In the genomic region with DNA sequence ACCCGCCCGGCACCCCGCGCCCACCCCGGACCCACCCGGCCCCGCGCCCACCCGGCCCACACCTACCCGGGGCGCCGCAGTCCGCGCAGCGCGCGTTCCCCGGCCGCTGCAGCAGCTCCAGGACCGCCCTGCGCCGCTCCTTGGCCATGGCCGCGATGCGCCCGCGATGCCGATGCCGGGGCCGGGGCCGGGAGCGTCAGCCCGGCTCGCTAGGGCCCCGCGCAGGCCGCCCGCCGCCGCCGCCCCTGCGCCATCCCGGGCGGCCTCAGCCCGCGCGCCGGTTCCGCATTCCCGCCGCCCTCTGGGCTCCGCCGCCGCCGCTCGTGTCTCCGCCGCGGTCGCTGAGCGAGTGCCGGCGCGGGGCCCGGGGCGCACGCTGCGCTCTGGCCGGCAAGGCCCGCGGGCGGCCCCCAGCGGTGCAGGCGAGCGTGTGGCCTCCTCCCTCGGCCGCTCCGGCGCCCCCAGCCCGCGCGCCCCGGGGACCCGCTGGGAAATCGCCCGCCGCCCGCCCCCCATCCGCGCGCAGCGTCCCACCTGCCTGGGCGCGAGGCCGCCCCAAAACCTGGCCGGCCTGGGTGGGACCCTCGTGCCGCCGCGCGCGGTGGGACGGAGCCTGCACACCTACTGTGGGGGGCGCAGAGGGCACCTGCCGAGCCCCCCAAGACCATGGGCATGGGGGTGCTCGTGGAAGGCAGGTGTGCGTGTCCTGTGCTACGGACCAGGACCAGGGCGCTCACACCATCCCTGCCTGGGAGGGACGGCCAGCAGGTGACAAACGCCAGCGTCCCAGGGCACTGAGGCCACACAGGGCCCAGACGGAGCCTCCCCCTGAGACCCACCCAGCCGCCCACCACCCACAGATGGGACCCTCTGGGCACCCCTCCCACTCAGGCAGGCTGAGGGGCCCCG, we compare ENCODE assay signal across 8 cellular contexts. TPM values are rescaled to one million over a fixed set of nuclear protein-coding genes. Genes with fewer than 3 reads are reported as not detected.
A peak's percentile ranks its signal among the peaks of the same experiment; 100 is the strongest.
DNase-seq lines count a peak whose midpoint lies in the region; ATAC-seq and TF ChIP-seq lines count a peak whose summit lies in the region.

A gene with protein sequence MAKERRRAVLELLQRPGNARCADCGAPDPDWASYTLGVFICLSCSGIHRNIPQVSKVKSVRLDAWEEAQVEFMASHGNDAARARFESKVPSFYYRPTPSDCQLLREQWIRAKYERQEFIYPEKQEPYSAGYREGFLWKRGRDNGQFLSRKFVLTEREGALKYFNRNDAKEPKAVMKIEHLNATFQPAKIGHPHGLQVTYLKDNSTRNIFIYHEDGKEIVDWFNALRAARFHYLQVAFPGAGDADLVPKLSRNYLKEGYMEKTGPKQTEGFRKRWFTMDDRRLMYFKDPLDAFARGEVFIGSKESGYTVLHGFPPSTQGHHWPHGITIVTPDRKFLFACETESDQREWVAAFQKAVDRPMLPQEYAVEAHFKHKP (minus strand): TSS at position 351 of the 909 bp plus-strand sequence. CDS start 203 bp downstream, at position 148.

- peak; percentile 92 for DNase-seq in SK-N-SH
- DNase-seq in adrenal gland: peak in 2 of 7 donors; percentile 18 to 53
- no peak for DNase-seq in skeletal muscle cell (ENCODE audit: low read depth)
- DNase-seq in HCEC 1CT: no peak

- H3K36me3 ChIP-seq in SK-N-SH (replicated peaks in 1 of 2; ENCODE audit: control insufficient read depth in 1 of 2, insufficient read depth in 2 of 2, low read length in 1 of 2): no peaks in the 10 kb centered on the region
- no peaks in the 10 kb centered on the region for H3K36me3 ChIP-seq in adrenal gland (replicated peaks in 1 of 2)
- no peaks in the 10 kb centered on the region for H3K36me3 ChIP-seq in iPS-18a (ENCODE audit: control insufficient read depth, low read depth, low read length)

- H2AFZ ChIP-seq in SK-N-SH (ENCODE audit: low read depth): peak within 1 kb of the TSS; percentile 54; the same call in 1 of the 2 replicates

- peak within 1 kb of the TSS; percentile 42 to 59 for H3K4me3 ChIP-seq in SK-N-SH (ENCODE audit: low read depth in 2 of 2, low read length in 1 of 2)
- peak within 1 kb of the TSS in 2 of 4 donors; percentile 27 to 68 for H3K4me3 ChIP-seq in adrenal gland
- peak within 1 kb of the TSS; percentile 37 for H3K4me3 ChIP-seq in iPS-18a (ENCODE audit: low read length)
- peak within 1 kb of the TSS; percentile 30 for H3K4me3 ChIP-seq in skeletal muscle cell (ENCODE audit: low read depth, low read length)

- H3K27me3 ChIP-seq in SK-N-SH (ENCODE audit: insufficient read depth): peaks cover 11% of the 10 kb centered on the region; the same call in 1 of the 2 replicates
- H3K27me3 ChIP-seq in adrenal gland: peaks cover 14% of the 10 kb centered on the region
- peaks cover 33% of the 10 kb centered on the region for H3K27me3 ChIP-seq in iPS-18a (ENCODE audit: control insufficient read depth, insufficient read depth, low read length)

- TF ChIP-seq EP300 in SK-N-SH (IDR thresholded peaks at IDR 0.05; ENCODE audit: borderline replicate concordance in 1 of 2, low read depth in 1 of 2, low read length in 1 of 2): no peak

- no peaks in the 10 kb centered on the region for H3K9me2 ChIP-seq in SK-N-SH

- H3K9me3 ChIP-seq in SK-N-SH (no peaks in the 10 kb centered on the region), adrenal gland (replicated peaks in 1 of 3) (no peaks in the 10 kb centered on the region), iPS-18a (ENCODE audit: control insufficient read depth, low read depth, low read length) (no peaks in the 10 kb centered on the region)

- H3K9ac ChIP-seq in SK-N-SH (no peak within 1 kb of the TSS), iPS-18a (ENCODE audit: low read length) (no peak within 1 kb of the TSS)

- no peaks in the 10 kb centered on the region for H3K79me2 ChIP-seq in SK-N-SH (ENCODE audit: insufficient read depth)

- intact Hi-C loops in adrenal gland (cut with DNase I): loop anchor here in 1 of 2 donors (10.0 kb wide), 1 partner anchor 170 kb away; no protein-coding TSS in a partner anchor

- ATAC-seq in HG02759 (IDR thresholded peaks at IDR 0.05; ENCODE audit: unreplicated experiment): peak; percentile 59
- ATAC-seq in GM19035 (IDR thresholded peaks at IDR 0.05; ENCODE audit: unreplicated experiment): no peak

- TF ChIP-seq POLR2A in adrenal gland (IDR thresholded peaks at IDR 0.05): no peak

- 0 out of 2 replicates have a peak, but pooled peaks cover 7% of the 10 kb centered on the region for H4K20me1 ChIP-seq in SK-N-SH (ENCODE audit: insufficient read depth)

- TF ChIP-seq CTCF in GM12874 (IDR thresholded peaks at IDR 0.05; ENCODE audit: insufficient read depth, low read depth, low read length): peak; percentile 49
- TF ChIP-seq CTCF in SK-N-SH (IDR thresholded peaks at IDR 0.05): peak; percentile 11; the same call in 1 of the 2 replicates
- peak in 2 of 6 experiments; percentile 3 to 42 for TF ChIP-seq CTCF in adrenal gland (IDR thresholded peaks at IDR 0.05)

- CTCF ChIA-PET in SK-N-SH (lab: Yijun Ruan, JAX): interaction anchor here (0.5 to 11.7 kb wide), 16 partner anchors 8 to 238 kb away, joined by 3 to 99 read pairs (median 4); no protein-coding TSS in a partner anchor

- peak; percentile 45 for TF ChIP-seq RAD21 in SK-N-SH (IDR thresholded peaks at IDR 0.05; ENCODE audit: low read length)

- WGBS in SK-N-SH (ENCODE audit: low lambda C conversion rate): 36% methylated on average over 5 of the region's 115 CpGs
- 7 to 14% (median 9%) methylated on average over 11 to 112 of the region's 115 CpGs for WGBS in adrenal gland, 4 donors

- no peak within 1 kb of the TSS for H3K27ac ChIP-seq in SK-N-SH (ENCODE audit: low read depth in 2 of 2, low read length in 1 of 2)
- peak within 1 kb of the TSS in 2 of 5 donors; percentile 33 to 82 for H3K27ac ChIP-seq in adrenal gland
- no peak within 1 kb of the TSS for H3K27ac ChIP-seq in iPS-18a (ENCODE audit: low read length)

- POLR2A ChIA-PET in SK-N-SH (lab: Yijun Ruan, JAX): interaction anchor here (0.7 kb wide), 1 partner anchor 90 kb away, joined by 4 read pairs; a partner anchor contains a TSS

- H3K4me1 ChIP-seq in SK-N-SH (ENCODE audit: control insufficient read depth in 1 of 2, insufficient read depth in 2 of 2, low read depth in 1 of 2, low read length in 1 of 2): peaks cover 0 to 4% of the 10 kb centered on the region in 2 experiments; a peak in 1 of 4 replicates
- peaks cover 0 to 8% of the 10 kb centered on the region in 2 donors for H3K4me1 ChIP-seq in adrenal gland (replicated peaks in 1 of 2)
- no peaks in the 10 kb centered on the region for H3K4me1 ChIP-seq in iPS-18a (ENCODE audit: control insufficient read depth, low read depth, low read length)

- H3K4me2 ChIP-seq in SK-N-SH: peak within 1 kb of the TSS; percentile 82

- no peaks in the 10 kb centered on the region for H3F3A ChIP-seq in SK-N-SH (replicated peaks; ENCODE audit: insufficient read depth)

TF ChIP-seq in SK-N-SH, 30 proteins besides CTCF, POLR2A, EP300 and RAD21:
- TF ChIP-seq MEF2A (IDR thresholded peaks at IDR 0.05; ENCODE audit: borderline replicate concordance, low read depth): no peak
- no peak for TF ChIP-seq FOXM1 (IDR thresholded peaks at IDR 0.05; ENCODE audit: low read depth)
- TF ChIP-seq NRF1 (IDR thresholded peaks at IDR 0.05; ENCODE audit: low read depth, low read length): 0 out of 2 replicates have a peak, but pooled peaks have one; percentile 8
- 0 out of 2 replicates have a peak, but pooled peaks have one; percentile 27 for TF ChIP-seq SMC3 (IDR thresholded peaks at IDR 0.05; ENCODE audit: low read depth, low read length)

RNA-seq across cellular contexts. Expression of the gene that starts here (rescaled TPM):
- polyA plus RNA-seq in SK-N-SH (2012; rRNA removed) (3.2 and 5.4 TPM in 2 replicates), adrenal gland (10 to 100 TPM in 1 of 3 donors, 1 to 10 TPM in 1, under 1 TPM in 1; 0.29 to 40.5 (median 7.1) TPM)
- 2.0 and 2.8 TPM in 2 replicates for polyA plus RNA-seq in SK-N-SH (2012; cell fraction: cytosol; rRNA removed)
- polyA plus RNA-seq in SK-N-SH (2012; cell fraction: nucleus; rRNA removed): 8.1 and 8.6 TPM in 2 replicates
- total RNA-seq in adrenal gland: 10 to 100 TPM in 5 of 8 donors, 1 to 10 TPM in 3; 5.6 to 60.2 (median 12.8) TPM
